22 cellular contexts compared by ENCODE assay signal in the genomic region with DNA sequence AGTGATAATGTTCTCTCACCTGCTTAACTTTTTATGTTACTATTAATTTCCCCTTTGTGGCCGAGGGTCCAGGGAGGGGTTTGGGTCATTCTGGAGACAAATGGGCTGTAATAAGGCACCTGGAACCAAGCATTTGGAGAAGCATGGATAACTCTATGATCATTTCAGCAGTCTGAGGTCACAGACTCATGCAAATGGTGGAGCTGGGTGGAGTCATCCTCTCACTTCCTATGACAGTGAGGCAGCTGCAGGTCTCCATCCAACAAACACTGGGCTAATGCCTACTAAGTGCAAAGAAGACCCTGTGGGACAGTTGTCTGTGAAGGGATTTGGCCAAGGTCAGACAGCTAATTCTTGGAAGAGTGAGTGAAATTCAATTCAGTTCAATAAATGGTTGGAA.
"Had no signal": no experiment of that assay in that cellular context is flagged by ENCODE, and none has a peak within 500 bp of the region (broad histone marks: within the 10 kb centered on the region; RNA-seq: fewer than 3 reads in every experiment).

No MANE protein-coding gene starts in this region.

- H3K36me3 Mint-ChIP-seq: naive thymus-derived CD8-positive, alpha-beta T cell; stimulated activated naive B cell treated with anti-CD40 and anti-IgM and Interleukin-4, amounts not matched to agents 10 μg/mL and 1 μg/mL and 100 μg/mL, for 72 hours had no signal

- H3K4me3 Mint-ChIP-seq: stimulated activated naive B cell treated with anti-CD40 and anti-IgM and Interleukin-4, amounts not matched to agents 10 μg/mL and 1 μg/mL and 100 μg/mL, for 72 hours had no signal

- H3K9me3 ChIP-seq: esophagus muscularis mucosa, gastrocnemius medialis, heart right ventricle, mucosa of descending colon, neutrophil, spleen, stomach had no signal

- H3K9me3 Mint-ChIP-seq: naive thymus-derived CD8-positive, alpha-beta T cell; stimulated activated naive B cell treated with anti-CD40 and anti-IgM and Interleukin-4, amounts not matched to agents 10 μg/mL and 1 μg/mL and 100 μg/mL, for 72 hours had no signal

- H3K27me3 ChIP-seq: neutrophil had no signal

- H3K4me1 ChIP-seq: esophagus muscularis mucosa, gastrocnemius medialis, spleen, stomach had no signal

- DNase-seq: dorsolateral prefrontal cortex; effector memory CD4-positive, alpha-beta T cell; gastrocnemius medialis; heart right ventricle; hypothalamus; kidney glomerular epithelial cell; mammary epithelial cell; mucosa of descending colon; naive thymus-derived CD8-positive, alpha-beta T cell; spleen; stimulated activated CD4-positive, alpha-beta T cell treated with anti-CD3 and anti-CD28 coated beads, Interleukin-15, amount 100 ng/mL, for 24 hours; stimulated activated CD4-positive, alpha-beta T cell treated with anti-CD3 and anti-CD28 coated beads, Interleukin-1b, Interleukin-23, amount 100 ng/mL, for 48 hours; stimulated activated CD4-positive, alpha-beta T cell treated with anti-CD3 and anti-CD28 coated beads, Interleukin-4, amount 100 ng/mL, for 24 hours; stimulated activated naive B cell treated with anti-CD40 and anti-IgM and Interleukin-4, amounts not matched to agents 10 μg/mL and 1 μg/mL and 100 μg/mL, for 72 hours; stomach; substantia nigra; trophoblast cell had no signal

- ATAC-seq: gastrocnemius medialis; heart right ventricle; left lobe of liver; mucosa of descending colon; naive thymus-derived CD8-positive, alpha-beta T cell; sciatic nerve; stimulated activated naive B cell treated with anti-CD40 and anti-IgM and Interleukin-4, amounts not matched to agents 10 μg/mL and 1 μg/mL and 100 μg/mL, for 72 hours had no signal

- H3K36me3 ChIP-seq: esophagus muscularis mucosa, gastrocnemius medialis, heart right ventricle, neutrophil, spleen, stomach had no signal

- H3K4me3 ChIP-seq: coronary artery, dorsolateral prefrontal cortex, esophagus muscularis mucosa, gastrocnemius medialis, heart right ventricle, mucosa of descending colon, spleen, stomach had no signal

- H3K27ac Mint-ChIP-seq: naive thymus-derived CD8-positive, alpha-beta T cell; stimulated activated naive B cell treated with anti-CD40 and anti-IgM and Interleukin-4, amounts not matched to agents 10 μg/mL and 1 μg/mL and 100 μg/mL, for 72 hours had no signal
